9 cellular contexts compared by ENCODE assay signal in genomic region chr19:14494910-14495677, GRCh38. TPM values are rescaled to one million over a fixed set of nuclear protein-coding genes. Genes with fewer than 3 reads are reported as not detected.
DNase-seq lines count a peak whose midpoint lies in the region; ATAC-seq, FAIRE-seq and TF ChIP-seq lines count a peak whose summit lies in the region.
"Had no signal": no experiment of that assay in that cellular context is flagged by ENCODE, and none has a peak within 500 bp of the region (broad histone marks: within the 10 kb centered on the region; RNA-seq: fewer than 3 reads in every experiment).

No MANE protein-coding gene starts in this region.

- peaks cover 10% of the 10 kb centered on the region for H4K20me1 ChIP-seq in keratinocyte (ENCODE audit: control insufficient read depth, extremely low read depth, insufficient read depth, low read length)

- H3K4me3 ChIP-seq in keratinocyte (ENCODE audit: control insufficient read depth in 2 of 3, extremely low read depth in 1 of 3, insufficient read depth in 2 of 3, low read depth in 1 of 3, low read length in 3 of 3), result peak overlapping the region; percentile 92 to 95 (median 94)

- peaks cover 3% of the 10 kb centered on the region for H3K36me3 Mint-ChIP-seq in T-helper 1 cell treated with Interleukin-12 subunit alpha and Interleukin-12 subunit beta and Interleukin-4 antibody, amounts not matched to agents 30 μg/mL and 1 μg/mL, for 36 hours (ENCODE audit: low read depth)
- peaks cover 7% of the 10 kb centered on the region for H3K36me3 Mint-ChIP-seq in activated naive CD8-positive, alpha-beta T cell treated with anti-CD3 and anti-CD28 coated beads, Interleukin-2, amount 10 ng/mL, durations not matched to agents 7 days and 5 days

- H3K4me3 Mint-ChIP-seq in T-helper 1 cell treated with Interleukin-12 subunit alpha and Interleukin-12 subunit beta and Interleukin-4 antibody, amounts not matched to agents 30 μg/mL and 1 μg/mL, for 36 hours, result peak overlapping the region; percentile 80
- H3K4me3 Mint-ChIP-seq in activated naive CD8-positive, alpha-beta T cell treated with anti-CD3 and anti-CD28 coated beads, Interleukin-2, amount 10 ng/mL, durations not matched to agents 7 days and 5 days, result peak overlapping the region; percentile 84

- DNase-seq in T-helper 1 cell, result no peak
- DNase-seq in activated naive CD8-positive, alpha-beta T cell treated with anti-CD3 and anti-CD28 coated beads, Interleukin-2, amount 10 ng/mL, durations not matched to agents 7 days and 5 days, result no peak
- no peak for DNase-seq in keratinocyte (ENCODE audit: low read depth, low spot score)
- DNase-seq in mucosa of gallbladder (ENCODE audit: low spot score), result no peak
- DNase-seq in NCI-H2171 treated with DMSO at 0.1 percent for 48 hours (lab: John Stamatoyannopoulos, UW), result no peak
- DNase-seq in NAMALWA (ENCODE audit: low spot score), result no peak

- H3K4me1 ChIP-seq in keratinocyte (ENCODE audit: control insufficient read depth, extremely low read depth, insufficient read depth, low read length), result peaks cover 27% of the 10 kb centered on the region

- POLR2A ChIA-PET in activated naive CD8-positive, alpha-beta T cell treated with anti-CD3 and anti-CD28 coated beads, Interleukin-2, amount 10 ng/mL, durations not matched to agents 7 days and 5 days (lab: Charles Lee), result interaction anchor here (1.0 to 2.6 kb wide), 6 partner anchors 9 to 27 kb away, joined by 3 to 29 read pairs (median 8); partner anchors contain the start of gene DNAJB1

- dilution Hi-C loops in keratinocyte (cut with MboI; ENCODE audit: extremely low pct_ligation_motif_present, low sequenced_read_pairs), result no loop called here

- peak overlapping the region; percentile 9 for H2AFZ ChIP-seq in keratinocyte (ENCODE audit: control insufficient read depth, low read length)

- no peaks in the 10 kb centered on the region for H3K27me3 Mint-ChIP-seq in T-helper 1 cell treated with Interleukin-12 subunit alpha and Interleukin-12 subunit beta and Interleukin-4 antibody, amounts not matched to agents 30 μg/mL and 1 μg/mL, for 36 hours (ENCODE audit: low read depth)
- H3K27me3 Mint-ChIP-seq in activated naive CD8-positive, alpha-beta T cell treated with anti-CD3 and anti-CD28 coated beads, Interleukin-2, amount 10 ng/mL, durations not matched to agents 7 days and 5 days, result peaks cover 3% of the 10 kb centered on the region

- H3K4me1 Mint-ChIP-seq in T-helper 1 cell treated with Interleukin-12 subunit alpha and Interleukin-12 subunit beta and Interleukin-4 antibody, amounts not matched to agents 30 μg/mL and 1 μg/mL, for 36 hours (ENCODE audit: low read depth), result peaks cover 17% of the 10 kb centered on the region
- peaks cover 15% of the 10 kb centered on the region for H3K4me1 Mint-ChIP-seq in activated naive CD8-positive, alpha-beta T cell treated with anti-CD3 and anti-CD28 coated beads, Interleukin-2, amount 10 ng/mL, durations not matched to agents 7 days and 5 days

- H3K9me3 Mint-ChIP-seq in T-helper 1 cell treated with Interleukin-12 subunit alpha and Interleukin-12 subunit beta and Interleukin-4 antibody, amounts not matched to agents 30 μg/mL and 1 μg/mL, for 36 hours, result no peaks in the 10 kb centered on the region
- no peaks in the 10 kb centered on the region for H3K9me3 Mint-ChIP-seq in activated naive CD8-positive, alpha-beta T cell treated with anti-CD3 and anti-CD28 coated beads, Interleukin-2, amount 10 ng/mL, durations not matched to agents 7 days and 5 days

- no peak for ATAC-seq in activated naive CD8-positive, alpha-beta T cell treated with anti-CD3 and anti-CD28 coated beads, Interleukin-2, amount 10 ng/mL, durations not matched to agents 7 days and 5 days (ENCODE audit: low read depth)

- peak overlapping the region; percentile 86 for H3K9ac ChIP-seq in keratinocyte (ENCODE audit: control insufficient read depth, extremely low read depth, insufficient read depth, low read length)

- no peaks in the 10 kb centered on the region for H3K27me3 ChIP-seq in keratinocyte (ENCODE audit: control insufficient read depth, extremely low read depth, insufficient read depth, low read length)

- peaks cover 7 to 14% of the 10 kb centered on the region in 2 experiments for H3K36me3 ChIP-seq in keratinocyte (ENCODE audit: control insufficient read depth in 2 of 2, extremely low read depth in 1 of 2, insufficient read depth in 2 of 2, low read length in 2 of 2)

- peak overlapping the region; percentile 81 for H3K27ac ChIP-seq in keratinocyte (ENCODE audit: control insufficient read depth, insufficient read depth, low read length)
- H3K27ac ChIP-seq in temporal lobe (ENCODE audit: low read depth, low read length), result peak overlapping the region; percentile 65

- no peaks in the 10 kb centered on the region for H3K9me1 ChIP-seq in keratinocyte (ENCODE audit: control insufficient read depth, extremely low read depth, insufficient read depth, low read length)

- no peaks in the 10 kb centered on the region for H3K9me3 ChIP-seq in keratinocyte (ENCODE audit: control insufficient read depth, low read depth, low read length)

- H3K4me2 ChIP-seq in keratinocyte (ENCODE audit: control insufficient read depth, extremely low read depth, insufficient read depth, low read depth, low read length), result peak overlapping the region; percentile 93

- H3K79me2 ChIP-seq in keratinocyte (ENCODE audit: control insufficient read depth, insufficient read depth, low read length), result peaks cover 44% of the 10 kb centered on the region

- peak overlapping the region; percentile 68 for H3K27ac Mint-ChIP-seq in T-helper 1 cell treated with Interleukin-12 subunit alpha and Interleukin-12 subunit beta and Interleukin-4 antibody, amounts not matched to agents 30 μg/mL and 1 μg/mL, for 36 hours
- H3K27ac Mint-ChIP-seq in activated naive CD8-positive, alpha-beta T cell treated with anti-CD3 and anti-CD28 coated beads, Interleukin-2, amount 10 ng/mL, durations not matched to agents 7 days and 5 days, result peak overlapping the region; percentile 68

- FAIRE-seq in keratinocyte (lab: Jason Lieb, UNC), result no peak

- no peak for TF ChIP-seq CTCF in keratinocyte (optimal IDR thresholded peaks at IDR 0.05 in 1 of 3, IDR thresholded peaks at IDR 0.05 in 1 of 3, conservative IDR thresholded peaks at IDR 0.05 in 1 of 3; ENCODE audit: extremely low read depth in 1 of 3, insufficient read depth in 2 of 3, low read length in 3 of 3)

RNA-seq across cellular contexts. Expression of gene GIPC1, which starts 0.8 kb away (rescaled TPM):
- total RNA-seq in activated naive CD8-positive, alpha-beta T cell treated with anti-CD3 and anti-CD28 coated beads, Interleukin-2, amount 10 ng/mL, durations not matched to agents 7 days and 5 days, result 10 to 100 TPM; 31.7 to 32.4 TPM
- 147 to 254 TPM (median 166 TPM) in 3 replicates for polyA plus RNA-seq in keratinocyte
- polyA plus RNA-seq in keratinocyte (2011; ENCODE audit: low read depth), result 119 TPM
- 106 and 260 TPM in 2 replicates for polyA plus RNA-seq in keratinocyte (2011; cell fraction: cytosol; rRNA removed)
- polyA plus RNA-seq in keratinocyte (2011; cell fraction: nucleus; rRNA removed), result 107 and 171 TPM in 2 replicates
- 188 and 230 TPM in 2 replicates for polyA plus RNA-seq in keratinocyte (2012; ENCODE audit: low replicate concordance)
- 72.3 to 126 TPM (median 110 TPM) in 3 replicates for polyA minus RNA-seq in keratinocyte
- polyA minus RNA-seq in keratinocyte (2011; cell fraction: cytosol; rRNA and poly(A)+ RNA removed), result 300 TPM
- 93.5 and 97.4 TPM in 2 replicates for polyA minus RNA-seq in keratinocyte (2011; cell fraction: nucleus; rRNA and poly(A)+ RNA removed)
- total RNA-seq in temporal lobe, result 25.3 TPM
- 127 TPM for total RNA-seq in mucosa of gallbladder

RNA-seq across cellular contexts. Expression of gene PTGER1, which starts 19.9 kb away (rescaled TPM):
- total RNA-seq in activated naive CD8-positive, alpha-beta T cell treated with anti-CD3 and anti-CD28 coated beads, Interleukin-2, amount 10 ng/mL, durations not matched to agents 7 days and 5 days, result under 1 TPM; 0.34 to 0.36 TPM
- polyA plus RNA-seq in keratinocyte, result 0.05 TPM in 1 of 3 replicates, not detected in the others
- not detected for polyA plus RNA-seq in keratinocyte (2011; ENCODE audit: low read depth)
- not detected in 2 replicates for polyA plus RNA-seq in keratinocyte (2011; cell fraction: cytosol; rRNA removed)
- not detected in 2 replicates for polyA plus RNA-seq in keratinocyte (2011; cell fraction: nucleus; rRNA removed)
- polyA plus RNA-seq in keratinocyte (2012; ENCODE audit: low replicate concordance), result 0.16 TPM in 1 of 2 replicates, not detected in the other
- polyA minus RNA-seq in keratinocyte, result not detected in 3 replicates
- polyA minus RNA-seq in keratinocyte (2011; cell fraction: cytosol; rRNA and poly(A)+ RNA removed), result not detected
- not detected in 2 replicates for polyA minus RNA-seq in keratinocyte (2011; cell fraction: nucleus; rRNA and poly(A)+ RNA removed)
- not detected for total RNA-seq in temporal lobe
- total RNA-seq in mucosa of gallbladder, result 1.9 TPM
- total RNA-seq: Daoy had no signal

RNA-seq across cellular contexts. Expression of gene DNAJB1, which starts 23.1 kb away (rescaled TPM):
- total RNA-seq in activated naive CD8-positive, alpha-beta T cell treated with anti-CD3 and anti-CD28 coated beads, Interleukin-2, amount 10 ng/mL, durations not matched to agents 7 days and 5 days, result 100 to 1,000 TPM; 103 to 110 TPM
- polyA plus RNA-seq in keratinocyte, result 249 to 290 TPM (median 265 TPM) in 3 replicates
- 402 TPM for polyA plus RNA-seq in keratinocyte (2011; ENCODE audit: low read depth)
- 283 and 335 TPM in 2 replicates for polyA plus RNA-seq in keratinocyte (2011; cell fraction: cytosol; rRNA removed)
- polyA plus RNA-seq in keratinocyte (2011; cell fraction: nucleus; rRNA removed), result 248 and 253 TPM in 2 replicates
- 187 and 359 TPM in 2 replicates for polyA plus RNA-seq in keratinocyte (2012; ENCODE audit: low replicate concordance)
- polyA minus RNA-seq in keratinocyte, result 150 to 262 TPM (median 198 TPM) in 3 replicates
- 156 TPM for polyA minus RNA-seq in keratinocyte (2011; cell fraction: cytosol; rRNA and poly(A)+ RNA removed)
- polyA minus RNA-seq in keratinocyte (2011; cell fraction: nucleus; rRNA and poly(A)+ RNA removed), result 90.0 and 121 TPM in 2 replicates
- 29.3 TPM for total RNA-seq in temporal lobe
- total RNA-seq in mucosa of gallbladder, result 142 TPM

RNA-seq across cellular contexts. Expression of gene TECR, which starts 34.3 kb away (rescaled TPM):
- total RNA-seq in activated naive CD8-positive, alpha-beta T cell treated with anti-CD3 and anti-CD28 coated beads, Interleukin-2, amount 10 ng/mL, durations not matched to agents 7 days and 5 days, result 100 to 1,000 TPM; 161 to 168 TPM
- polyA plus RNA-seq in keratinocyte, result 79.7 to 169 TPM (median 92.3 TPM) in 3 replicates
- 79.3 TPM for polyA plus RNA-seq in keratinocyte (2011; ENCODE audit: low read depth)
- 87.0 and 114 TPM in 2 replicates for polyA plus RNA-seq in keratinocyte (2011; cell fraction: cytosol; rRNA removed)
- polyA plus RNA-seq in keratinocyte (2011; cell fraction: nucleus; rRNA removed), result 115 and 139 TPM in 2 replicates
- polyA plus RNA-seq in keratinocyte (2012; ENCODE audit: low replicate concordance), result 187 and 197 TPM in 2 replicates
- 161 to 522 TPM (median 205 TPM) in 3 replicates for polyA minus RNA-seq in keratinocyte
- polyA minus RNA-seq in keratinocyte (2011; cell fraction: cytosol; rRNA and poly(A)+ RNA removed), result 238 TPM
- 84.0 and 99.5 TPM in 2 replicates for polyA minus RNA-seq in keratinocyte (2011; cell fraction: nucleus; rRNA and poly(A)+ RNA removed)
- total RNA-seq in temporal lobe (12.0 TPM), mucosa of gallbladder (149 TPM)
